9 cellular contexts compared by ENCODE assay signal in genomic region chr13:80663788-80664187, GRCh38.
"Had no signal": no experiment of that assay in that cellular context is flagged by ENCODE, and none has a peak within 500 bp of the region (broad histone marks: within the 10 kb centered on the region; RNA-seq: fewer than 3 reads in every experiment).

No MANE protein-coding gene starts in this region.

- H3K27ac ChIP-seq: HL-60 had no signal

- H3K36me3 ChIP-seq: HAP-1 had no signal

- FAIRE-seq: H1, HepG2 had no signal

- H3K4me3 ChIP-seq: GM23338, HAP-1 had no signal

- H3K4me1 ChIP-seq: HAP-1 had no signal

- DNase-seq: H7, HFFc6, KG1 had no signal

- H3K9me3 ChIP-seq: HAP-1 had no signal

- ATAC-seq: GM23338, HCT116, HepG2 had no signal
